ENCODE assay signal across 8 cellular contexts in genomic region chr10:102403115-102403514, GRCh38. TPM values are rescaled to one million over a fixed set of nuclear protein-coding genes. Genes with fewer than 3 reads are reported as not detected.
"Had no signal": no experiment of that assay in that cellular context is flagged by ENCODE, and none has a peak within 500 bp of the region (broad histone marks: within the 10 kb centered on the region; RNA-seq: fewer than 3 reads in every experiment).

No MANE protein-coding gene starts in this region.

- H3K36me3 ChIP-seq: cardiac muscle cell, ovary had no signal

- H3K4me3 ChIP-seq: cardiac muscle cell, heart right ventricle, left lung, ovary, skin epidermis, tibial nerve had no signal

- DNase-seq: effector CD4-positive, alpha-beta T cell had no signal

- H3K9me3 ChIP-seq: heart right ventricle, left lung, ovary, tibial nerve had no signal

- H3K27ac ChIP-seq: cardiac muscle cell, heart right ventricle, left lung, ovary, tibial nerve had no signal

- H3K27me3 ChIP-seq: ovary had no signal

RNA-seq across cellular contexts. Expression of gene C10orf95, which starts 48.2 kb away (rescaled TPM):
- total RNA-seq: cardiac muscle cell, heart right ventricle had no signal
- polyA plus RNA-seq: fibroblast of lung, heart right ventricle had no signal
